6 cellular contexts compared by ENCODE assay signal in genomic region chr22:43988960-43989359, GRCh38.
"Had no signal": no experiment of that assay in that cellular context is flagged by ENCODE, and none has a peak within 500 bp of the region (broad histone marks: within the 10 kb centered on the region; RNA-seq: fewer than 3 reads in every experiment).

No MANE protein-coding gene starts in this region.

- H3K36me3 Mint-ChIP-seq: IgD-negative memory B cell had no signal

- H3K9me3 Mint-ChIP-seq: GM23338, H9, IgD-negative memory B cell had no signal

- H3K4me2 ChIP-seq: GM23338 had no signal

- H3K4me3 Mint-ChIP-seq: GM23338, H9, IgD-negative memory B cell had no signal

- H3K4me3 ChIP-seq: GM23338 had no signal

- DNase-seq: H9, HCEC 1CT had no signal

- H3K27ac ChIP-seq: HL-60 had no signal

- H2AFZ ChIP-seq: GM23338 had no signal

- ATAC-seq: GM23338, HepG2 had no signal

- H3K27ac Mint-ChIP-seq: GM23338, H9, IgD-negative memory B cell had no signal

- H3K27me3 Mint-ChIP-seq: IgD-negative memory B cell had no signal
